ENCODE assay signal across 1 cellular context in genomic region chr2:70283500-70284191, GRCh38.
TF ChIP-seq lines count a peak whose summit lies in the region.

No MANE protein-coding gene starts in this region.

TF ChIP-seq in HepG2, 621 proteins besides CTCF, POLR2A, EP300 and RAD21:
- no peak for TF ChIP-seq FOXA1 (IDR thresholded peaks at IDR 0.05)
- no peak for TF ChIP-seq FOXA1 (CRISPR knock-in tag; IDR thresholded peaks at IDR 0.05)
- TF ChIP-seq PHF8 (CRISPR knock-in tag; IDR thresholded peaks at IDR 0.05), result no peak
- 0 out of 2 replicates have a peak, but pooled peaks have one; percentile 21 for TF ChIP-seq RBFOX2 (IDR thresholded peaks at IDR 0.05; ENCODE audit: low read depth, low read length)
- TF ChIP-seq ZNF207 (IDR thresholded peaks at IDR 0.05; ENCODE audit: borderline replicate concordance), result no peak
- no peak for TF ChIP-seq ZNF20 (CRISPR knock-in tag; IDR thresholded peaks at IDR 0.05)
- TF ChIP-seq ZNF318 (CRISPR knock-in tag; IDR thresholded peaks at IDR 0.05), result no peak
- no peak for TF ChIP-seq PPARG (CRISPR knock-in tag; conservative IDR thresholded peaks at IDR 0.05)
- 0 out of 2 replicates have a peak, but pooled peaks have one; percentile 45 for TF ChIP-seq SSRP1 (CRISPR knock-in tag; IDR thresholded peaks at IDR 0.05)
